23 cellular contexts compared by ENCODE assay signal in genomic region chr1:55896210-55896609, GRCh38.
DNase-seq lines count a peak whose midpoint lies in the region; ATAC-seq, FAIRE-seq and TF ChIP-seq lines count a peak whose summit lies in the region.
"Had no signal": no experiment of that assay in that cellular context is flagged by ENCODE, and none has a peak within 500 bp of the region (broad histone marks: within the 10 kb centered on the region; RNA-seq: fewer than 3 reads in every experiment).

No MANE protein-coding gene starts in this region.

- H3K9me3 ChIP-seq in K562 (replicated peaks; ENCODE audit: control insufficient read depth, insufficient read depth, low read depth, low read length) (no peaks in the 10 kb centered on the region), kidney (ENCODE audit: control insufficient read depth in 1 of 2, low read length in 2 of 2) (peaks cover 3 to 6% of the 10 kb centered on the region in 2 donors), ascending aorta (peaks cover 6 to 16% of the 10 kb centered on the region in 2 donors)
- H3K9me3 ChIP-seq: Caco-2 had no signal

- H3K4me2 ChIP-seq in K562 (ENCODE audit: insufficient read depth, low read length): no peak overlapping the region
- H3K4me2 ChIP-seq: A549; BLaER1 treated with 17β-estradiol and CSF1 and Interleukin-3, amounts not matched to agents 10 nM and 100 nM had no signal

- in situ Hi-C loops in K562 (cut with MboI): no loop called here

- H3K4me3 ChIP-seq in K562 (no peak overlapping the region), kidney (ENCODE audit: low read length in 2 of 2) (no peak overlapping the region), ascending aorta (no peak overlapping the region)
- H3K4me3 ChIP-seq: A549; BLaER1 treated with 17β-estradiol and CSF1 and Interleukin-3, amounts not matched to agents 10 nM and 100 nM; GM12878 had no signal

- TF ChIP-seq POLR2A in K562 (conservative IDR thresholded peaks at IDR 0.05): no peak

- TF ChIP-seq RAD21 in K562 (CRISPR knock-in tag; conservative IDR thresholded peaks at IDR 0.05 in 1 of 2, IDR thresholded peaks at IDR 0.05 in 1 of 2): no peak

- intact Hi-C loops in K562 (cut with micrococcal nuclease) (no loop called here), kidney (cut with DNase I) (no loop called here), ascending aorta (cut with DNase I) (no loop called here)
- intact Hi-C loops in activated T-helper 1 cell treated with anti-CD3 and anti-CD28 coated beads, Interleukin-12 subunit alpha, Interleukin-12 subunit beta, Interleukin-2, Interleukin-4 antibody, amounts not matched to agents 30 ng/mL and 10 ng/mL and 1 ng/mL, durations not matched to agents 14 hours and 24 hours and 36 hours (cut with micrococcal nuclease): no loop called here

- no peaks in the 10 kb centered on the region for H4K20me1 ChIP-seq in K562 (replicated peaks; ENCODE audit: control insufficient read depth, insufficient read depth, low read length)
- H4K20me1 ChIP-seq: BLaER1 treated with 17β-estradiol and CSF1 and Interleukin-3, amounts not matched to agents 10 nM and 100 nM had no signal

- no peak overlapping the region for H3K27ac ChIP-seq in K562 (ENCODE audit: extremely low read depth, low read depth, low read length)
- H3K27ac ChIP-seq in kidney (ENCODE audit: low read depth in 2 of 2, low read length in 2 of 2): no peak overlapping the region
- H3K27ac ChIP-seq in ascending aorta: no peak overlapping the region
- H3K27ac ChIP-seq: A549; BLaER1 treated with 17β-estradiol and CSF1 and Interleukin-3, amounts not matched to agents 10 nM and 100 nM; C4-2B had no signal

- H3K36me3 Mint-ChIP-seq in chondrocyte (ENCODE audit: low read depth): peaks cover 17% of the 10 kb centered on the region
- no peaks in the 10 kb centered on the region for H3K36me3 Mint-ChIP-seq in activated T-helper 1 cell treated with anti-CD3 and anti-CD28 coated beads, Interleukin-12 subunit alpha, Interleukin-12 subunit beta, Interleukin-2, Interleukin-4 antibody, amounts not matched to agents 30 ng/mL and 10 ng/mL and 1 ng/mL, durations not matched to agents 14 hours and 24 hours and 36 hours (ENCODE audit: low read depth)
- H3K36me3 Mint-ChIP-seq: CD8-positive, alpha-beta T cell had no signal

- CTCF ChIA-PET in K562 (lab: Yijun Ruan, JAX; ENCODE audit: low intra/inter-chr PET ratio): no interaction called here

- no peaks in the 10 kb centered on the region for H3K4me1 ChIP-seq in K562 (replicated peaks in 1 of 2; ENCODE audit: control insufficient read depth in 2 of 2, insufficient read depth in 2 of 2, low read length in 2 of 2)
- H3K4me1 ChIP-seq in kidney (ENCODE audit: control insufficient read depth in 1 of 2, insufficient read depth in 1 of 2, low read depth in 1 of 2, low read length in 2 of 2): no peaks in the 10 kb centered on the region
- no peaks in the 10 kb centered on the region for H3K4me1 ChIP-seq in ascending aorta
- H3K4me1 ChIP-seq: BLaER1 treated with 17β-estradiol and CSF1 and Interleukin-3, amounts not matched to agents 10 nM and 100 nM; Caco-2 had no signal

- H3K4me1 Mint-ChIP-seq in chondrocyte (ENCODE audit: low read depth): no peaks in the 10 kb centered on the region
- H3K4me1 Mint-ChIP-seq in activated T-helper 1 cell treated with anti-CD3 and anti-CD28 coated beads, Interleukin-12 subunit alpha, Interleukin-12 subunit beta, Interleukin-2, Interleukin-4 antibody, amounts not matched to agents 30 ng/mL and 10 ng/mL and 1 ng/mL, durations not matched to agents 14 hours and 24 hours and 36 hours (ENCODE audit: low read depth): no peaks in the 10 kb centered on the region
- H3K4me1 Mint-ChIP-seq: B cell had no signal

- TF ChIP-seq CTCF in K562 (IDR thresholded peaks at IDR 0.05 in 2 of 3, conservative IDR thresholded peaks at IDR 0.05 in 1 of 3; ENCODE audit: insufficient read depth in 2 of 3, low read depth in 1 of 3, low read length in 3 of 3): no peak
- TF ChIP-seq CTCF in kidney (IDR thresholded peaks at IDR 0.05; ENCODE audit: borderline replicate concordance, extremely low read depth, insufficient read depth): no peak
- no peak for TF ChIP-seq CTCF in chondrocyte (IDR thresholded peaks at IDR 0.05)
- no peak for TF ChIP-seq CTCF in ascending aorta (IDR thresholded peaks at IDR 0.05)

- H3K36me3 ChIP-seq in K562 (ENCODE audit: control insufficient read depth, insufficient read depth, low read length) (no peaks in the 10 kb centered on the region), kidney (ENCODE audit: control insufficient read depth in 1 of 2, insufficient read depth in 2 of 2, low read length in 2 of 2) (no peaks in the 10 kb centered on the region), ascending aorta (no peaks in the 10 kb centered on the region)
- H3K36me3 ChIP-seq: BLaER1 treated with 17β-estradiol and CSF1 and Interleukin-3, amounts not matched to agents 10 nM and 100 nM had no signal

- TF ChIP-seq EP300 in K562 (IDR thresholded peaks at IDR 0.05; ENCODE audit: low read length): no peak

- H3K9me1 ChIP-seq in K562 (ENCODE audit: control insufficient read depth, insufficient read depth, low read length): no peaks in the 10 kb centered on the region

- no peak overlapping the region for H3K27ac Mint-ChIP-seq in chondrocyte (ENCODE audit: unreplicated experiment)
- H3K27ac Mint-ChIP-seq in activated T-helper 1 cell treated with anti-CD3 and anti-CD28 coated beads, Interleukin-12 subunit alpha, Interleukin-12 subunit beta, Interleukin-2, Interleukin-4 antibody, amounts not matched to agents 30 ng/mL and 10 ng/mL and 1 ng/mL, durations not matched to agents 14 hours and 24 hours and 36 hours: no peak overlapping the region
- H3K27ac Mint-ChIP-seq: B cell; CD4-positive, alpha-beta T cell; CD8-positive, alpha-beta T cell had no signal

- no peaks in the 10 kb centered on the region for H3K27me3 ChIP-seq in K562 (ENCODE audit: control insufficient read depth in 2 of 2, insufficient read depth in 2 of 2, low read length in 2 of 2)
- no peaks in the 10 kb centered on the region for H3K27me3 ChIP-seq in ascending aorta
- H3K27me3 ChIP-seq: BLaER1 treated with 17β-estradiol and CSF1 and Interleukin-3, amounts not matched to agents 10 nM and 100 nM had no signal

- no peak overlapping the region for H3K4me3 Mint-ChIP-seq in chondrocyte (ENCODE audit: unreplicated experiment)
- H3K4me3 Mint-ChIP-seq in activated T-helper 1 cell treated with anti-CD3 and anti-CD28 coated beads, Interleukin-12 subunit alpha, Interleukin-12 subunit beta, Interleukin-2, Interleukin-4 antibody, amounts not matched to agents 30 ng/mL and 10 ng/mL and 1 ng/mL, durations not matched to agents 14 hours and 24 hours and 36 hours: no peak overlapping the region
- H3K4me3 Mint-ChIP-seq: B cell; CD4-positive, alpha-beta T cell; CD8-positive, alpha-beta T cell had no signal

- FAIRE-seq in G401.6 (lab: Jason Lieb, UNC) (peak; percentile 73), K562 (lab: Jason Lieb, UNC) (no peak), kidney (lab: Jason Lieb, UNC) (peak; percentile 84)
- FAIRE-seq: A549, D721Med, GM12878, GM12892, GM18507 had no signal

- WGBS in K562 (ENCODE audit: insufficient coverage, low coverage, missing lambda C conversion rate): 1% methylated on average over 5 of the region's 5 CpGs

- ATAC-seq in K562 (no peak), GM21423 (IDR thresholded peaks at IDR 0.05; ENCODE audit: unreplicated experiment) (no peak)
- ATAC-seq: A549; CD8-positive, alpha-beta T cell; GM12878 had no signal

- no peak overlapping the region for H3K9ac ChIP-seq in K562 (ENCODE audit: insufficient read depth in 1 of 2, low read depth in 2 of 2, low read length in 2 of 2)
- H3K9ac ChIP-seq in kidney (ENCODE audit: low read length in 2 of 2): no peak overlapping the region
- H3K9ac ChIP-seq: BLaER1 treated with 17β-estradiol and CSF1 and Interleukin-3, amounts not matched to agents 10 nM and 100 nM had no signal

- no peaks in the 10 kb centered on the region for H3K79me2 ChIP-seq in K562 (ENCODE audit: control insufficient read depth, insufficient read depth, low read length)

- no TSS peak for BruUV-seq in K562 (replicated peaks; lab: Mats Ljungman, UMichigan)

- no peak for DNase-seq in K562 (ENCODE audit: extremely low read depth in 1 of 4, low spot score in 3 of 4)
- DNase-seq in kidney: no peak
- DNase-seq in chondrocyte (ENCODE audit: low spot score): no peak
- no peak for DNase-seq in ascending aorta (ENCODE audit: low spot score in 2 of 2)
- DNase-seq in activated T-helper 1 cell treated with anti-CD3 and anti-CD28 coated beads, Interleukin-12 subunit alpha, Interleukin-12 subunit beta, Interleukin-2, Interleukin-4 antibody, amounts not matched to agents 30 ng/mL and 10 ng/mL and 1 ng/mL, durations not matched to agents 14 hours and 24 hours and 36 hours (ENCODE audit: low spot score): no peak
- DNase-seq: 8988T; AML-193; Caco-2; Calu3; CD4-positive, alpha-beta T cell; CD8-positive, alpha-beta T cell; DMS79 treated with DMSO at 0.1 percent for 48 hours; GDM1 had no signal

- no peak overlapping the region for H2AFZ ChIP-seq in K562 (ENCODE audit: low read depth, low read length)

- POLR2A ChIA-PET in K562 (lab: Yijun Ruan, JAX): no interaction called here

- peaks cover 45% of the 10 kb centered on the region for H3K9me3 Mint-ChIP-seq in chondrocyte (ENCODE audit: low read depth)
- H3K9me3 Mint-ChIP-seq in activated T-helper 1 cell treated with anti-CD3 and anti-CD28 coated beads, Interleukin-12 subunit alpha, Interleukin-12 subunit beta, Interleukin-2, Interleukin-4 antibody, amounts not matched to agents 30 ng/mL and 10 ng/mL and 1 ng/mL, durations not matched to agents 14 hours and 24 hours and 36 hours: no peaks in the 10 kb centered on the region

- no peaks in the 10 kb centered on the region for H3K27me3 Mint-ChIP-seq in chondrocyte (ENCODE audit: low read depth)
- H3K27me3 Mint-ChIP-seq in activated T-helper 1 cell treated with anti-CD3 and anti-CD28 coated beads, Interleukin-12 subunit alpha, Interleukin-12 subunit beta, Interleukin-2, Interleukin-4 antibody, amounts not matched to agents 30 ng/mL and 10 ng/mL and 1 ng/mL, durations not matched to agents 14 hours and 24 hours and 36 hours (ENCODE audit: insufficient read depth): peaks cover 2% of the 10 kb centered on the region
- H3K27me3 Mint-ChIP-seq: CD4-positive, alpha-beta T cell had no signal

TF ChIP-seq in K562, 482 proteins besides CTCF, POLR2A, EP300 and RAD21 (continues in another document):
- peak; percentile 72; the same call in 1 of the 2 replicates for TF ChIP-seq ZSCAN32 (CRISPR knock-in tag; IDR thresholded peaks at IDR 0.05)
- TF ChIP-seq STAG1 (CRISPR knock-in tag; IDR thresholded peaks at IDR 0.05; ENCODE audit: borderline replicate concordance): no peak
- TF ChIP-seq, protein P1, sequence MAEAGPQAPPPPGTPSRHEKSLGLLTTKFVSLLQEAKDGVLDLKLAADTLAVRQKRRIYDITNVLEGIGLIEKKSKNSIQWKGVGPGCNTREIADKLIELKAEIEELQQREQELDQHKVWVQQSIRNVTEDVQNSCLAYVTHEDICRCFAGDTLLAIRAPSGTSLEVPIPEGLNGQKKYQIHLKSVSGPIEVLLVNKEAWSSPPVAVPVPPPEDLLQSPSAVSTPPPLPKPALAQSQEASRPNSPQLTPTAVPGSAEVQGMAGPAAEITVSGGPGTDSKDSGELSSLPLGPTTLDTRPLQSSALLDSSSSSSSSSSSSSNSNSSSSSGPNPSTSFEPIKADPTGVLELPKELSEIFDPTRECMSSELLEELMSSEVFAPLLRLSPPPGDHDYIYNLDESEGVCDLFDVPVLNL (CRISPR knock-in tag; IDR thresholded peaks at IDR 0.05; ENCODE audit: low read depth): no peak
- TF ChIP-seq EGR1 (conservative IDR thresholded peaks at IDR 0.05): no peak
